In genomic region chr7:84294391-84294790, GRCh38 we compare ENCODE assay signal across 34 cellular contexts.
"Had no signal": no experiment of that assay in that cellular context is flagged by ENCODE, and none has a peak within 500 bp of the region (broad histone marks: within the 10 kb centered on the region; RNA-seq: fewer than 3 reads in every experiment).

No MANE protein-coding gene starts in this region.

- H3K27ac Mint-ChIP-seq: activated B cell treated with CpG ODN at 0.5 μM for 24 hours; activated CD4-positive, alpha-beta memory T cell treated with anti-CD3 and anti-CD28 coated beads for 36 hours; activated CD4-positive, alpha-beta T cell treated with anti-CD3 and anti-CD28 coated beads, Interleukin-2, amount 10 ng/mL, durations not matched to agents 24 days and 14 days; activated CD8-positive, alpha-beta T cell treated with anti-CD3 and anti-CD28 coated beads for 36 hours; activated naive CD4-positive, alpha-beta T cell treated with anti-CD3 and anti-CD28 coated beads for 36 hours; activated naive CD4-positive, alpha-beta T cell treated with anti-CD3 and anti-CD28 coated beads, Interleukin-2, amount 50 U/mL, for 72 hours; activated naive CD8-positive, alpha-beta T cell treated with anti-CD3 and anti-CD28 coated beads for 36 hours; activated T-cell treated with anti-CD3 and anti-CD28 coated beads, Interleukin-2, amount 50 U/mL, for 72 hours; activated T-helper 1 cell treated with anti-CD3 and anti-CD28 coated beads, Interleukin-12 subunit alpha, Interleukin-12 subunit beta, Interleukin-2, Interleukin-4 antibody, amounts not matched to agents 30 ng/mL and 10 ng/mL and 1 ng/mL, durations not matched to agents 14 hours and 24 hours and 36 hours; activated T-helper 17 cell treated with anti-CD3 and anti-CD28 coated beads, Interleukin-2, amount 50 U/mL, for 72 hours; T-helper 1 cell treated with Interleukin-12 subunit alpha and Interleukin-12 subunit beta and Interleukin-4 antibody, amounts not matched to agents 30 μg/mL and 1 μg/mL, for 36 hours; T-helper 2 cell treated with Interferon-gamma antibody and Interleukin-4, amounts not matched to agents 5 μg/mL and 100 μg/mL, for 36 hours had no signal

- H3K4me1 ChIP-seq: adrenal gland, body of pancreas, breast epithelium had no signal

- H3K36me3 ChIP-seq: adrenal gland, brain microvascular endothelial cell, breast epithelium had no signal

- H3K9me3 Mint-ChIP-seq: activated B cell treated with CpG ODN at 0.5 μM for 24 hours; activated CD4-positive, alpha-beta memory T cell treated with anti-CD3 and anti-CD28 coated beads for 36 hours; activated CD4-positive, alpha-beta T cell treated with anti-CD3 and anti-CD28 coated beads, Interleukin-2, amount 10 ng/mL, durations not matched to agents 24 days and 14 days; activated CD8-positive, alpha-beta T cell treated with anti-CD3 and anti-CD28 coated beads for 36 hours; activated naive CD4-positive, alpha-beta T cell treated with anti-CD3 and anti-CD28 coated beads for 36 hours; activated naive CD4-positive, alpha-beta T cell treated with anti-CD3 and anti-CD28 coated beads, Interleukin-2, amount 50 U/mL, for 72 hours; activated naive CD8-positive, alpha-beta T cell treated with anti-CD3 and anti-CD28 coated beads for 36 hours; activated T-cell treated with anti-CD3 and anti-CD28 coated beads, Interleukin-2, amount 50 U/mL, for 4 hours; activated T-cell treated with anti-CD3 and anti-CD28 coated beads, Interleukin-2, amount 50 U/mL, for 72 hours; activated T-helper 1 cell treated with anti-CD3 and anti-CD28 coated beads, Interleukin-12 subunit alpha, Interleukin-12 subunit beta, Interleukin-2, Interleukin-4 antibody, amounts not matched to agents 30 ng/mL and 10 ng/mL and 1 ng/mL, durations not matched to agents 14 hours and 24 hours and 36 hours; T-helper 1 cell treated with Interleukin-12 subunit alpha and Interleukin-12 subunit beta and Interleukin-4 antibody, amounts not matched to agents 30 μg/mL and 1 μg/mL, for 36 hours; T-helper 2 cell treated with Interferon-gamma antibody and Interleukin-4, amounts not matched to agents 5 μg/mL and 100 μg/mL, for 36 hours had no signal

- H3K27me3 ChIP-seq: adrenal gland, body of pancreas, brain microvascular endothelial cell, breast epithelium had no signal

- H3K4me3 Mint-ChIP-seq: activated B cell treated with CpG ODN at 0.5 μM for 24 hours; activated CD4-positive, alpha-beta memory T cell treated with anti-CD3 and anti-CD28 coated beads for 36 hours; activated CD4-positive, alpha-beta T cell treated with anti-CD3 and anti-CD28 coated beads, Interleukin-2, amount 10 ng/mL, durations not matched to agents 24 days and 14 days; activated CD8-positive, alpha-beta T cell treated with anti-CD3 and anti-CD28 coated beads for 36 hours; activated naive CD4-positive, alpha-beta T cell treated with anti-CD3 and anti-CD28 coated beads for 36 hours; activated naive CD8-positive, alpha-beta T cell treated with anti-CD3 and anti-CD28 coated beads for 36 hours; activated T-cell treated with anti-CD3 and anti-CD28 coated beads, Interleukin-2, amount 50 U/mL, for 4 hours; activated T-cell treated with anti-CD3 and anti-CD28 coated beads, Interleukin-2, amount 50 U/mL, for 72 hours; activated T-helper 1 cell treated with anti-CD3 and anti-CD28 coated beads, Interleukin-12 subunit alpha, Interleukin-12 subunit beta, Interleukin-2, Interleukin-4 antibody, amounts not matched to agents 30 ng/mL and 10 ng/mL and 1 ng/mL, durations not matched to agents 14 hours and 24 hours and 36 hours; activated T-helper 17 cell treated with anti-CD3 and anti-CD28 coated beads, Interleukin-2, amount 50 U/mL, for 72 hours; T-helper 1 cell treated with Interleukin-12 subunit alpha and Interleukin-12 subunit beta and Interleukin-4 antibody, amounts not matched to agents 30 μg/mL and 1 μg/mL, for 36 hours; T-helper 2 cell treated with Interferon-gamma antibody and Interleukin-4, amounts not matched to agents 5 μg/mL and 100 μg/mL, for 36 hours had no signal

- ATAC-seq: activated CD8-positive, alpha-beta T cell treated with anti-CD3 and anti-CD28 coated beads for 36 hours; activated naive CD4-positive, alpha-beta T cell treated with anti-CD3 and anti-CD28 coated beads, Interleukin-2, amount 50 U/mL, for 72 hours; activated T-cell treated with anti-CD3 and anti-CD28 coated beads, Interleukin-2, amount 50 U/mL, for 4 hours; activated T-cell treated with anti-CD3 and anti-CD28 coated beads, Interleukin-2, amount 50 U/mL, for 72 hours; activated T-helper 17 cell treated with anti-CD3 and anti-CD28 coated beads, Interleukin-2, amount 50 U/mL, for 72 hours; body of pancreas had no signal

- DNase-seq: activated B cell treated with CpG ODN at 0.5 μM for 24 hours; activated CD4-positive, alpha-beta memory T cell treated with anti-CD3 and anti-CD28 coated beads for 36 hours; activated CD4-positive, alpha-beta T cell treated with anti-CD3 and anti-CD28 coated beads for 4 hours; activated CD4-positive, alpha-beta T cell treated with anti-CD3 and anti-CD28 coated beads, Interleukin-2, amount 10 ng/mL, durations not matched to agents 24 days and 14 days; activated CD4-positive, alpha-beta T cell treated with anti-CD3 and anti-CD28 coated beads, Interleukin-2, amount 50 U/mL, for 1 hour; activated CD4-positive, alpha-beta T cell treated with anti-CD3 and anti-CD28 coated beads, Interleukin-2, amount 50 U/mL, for 4 hours; activated CD4-positive, CD25-positive, alpha-beta regulatory T cell treated with anti-CD3 and anti-CD28 coated beads, Interleukin-2, amount 50 U/mL, for 72 hours; activated CD8-positive, alpha-beta memory T cell treated with anti-CD3 and anti-CD28 coated beads, Interleukin-2, amount 50 U/mL, for 4 hours; activated CD8-positive, alpha-beta T cell treated with anti-CD3 and anti-CD28 coated beads for 36 hours; activated effector memory CD4-positive, alpha-beta T cell treated with anti-CD3 and anti-CD28 coated beads, Interleukin-2, amount 50 U/mL, for 16 hours; activated gamma-delta T cell treated with Interleukin-2 at 50 U/mL for 16 hours; activated naive CD4-positive, alpha-beta T cell; activated naive CD4-positive, alpha-beta T cell treated with anti-CD3 and anti-CD28 coated beads for 36 hours; activated naive CD4-positive, alpha-beta T cell treated with anti-CD3 and anti-CD28 coated beads, Interleukin-2, amount 50 U/mL, for 16 hours; activated naive CD8-positive, alpha-beta T cell treated with anti-CD3 and anti-CD28 coated beads for 36 hours; activated T-cell treated with anti-CD3 and anti-CD28 coated beads for 4 hours; activated T-cell treated with anti-CD3 and anti-CD28 coated beads, Interleukin-2, amount 50 U/mL, for 1 hour; activated T-cell treated with anti-CD3 and anti-CD28 coated beads, Interleukin-2, amount 50 U/mL, for 4 hours; activated T-cell treated with anti-CD3 and anti-CD28 coated beads, Interleukin-2, amount 50 U/mL, for 72 hours; adrenal gland; amniotic stem cell; aorta; body of pancreas; brain microvascular endothelial cell; central memory CD4-positive, alpha-beta T cell; T-helper 2 cell; T-helper 9 cell had no signal

- H3K4me1 Mint-ChIP-seq: activated B cell treated with CpG ODN at 0.5 μM for 24 hours; activated CD4-positive, alpha-beta T cell treated with anti-CD3 and anti-CD28 coated beads, Interleukin-2, amount 10 ng/mL, durations not matched to agents 24 days and 14 days; activated naive CD8-positive, alpha-beta T cell treated with anti-CD3 and anti-CD28 coated beads for 36 hours; activated T-helper 17 cell treated with anti-CD3 and anti-CD28 coated beads, Interleukin-2, amount 50 U/mL, for 72 hours had no signal

- H3K4me3 ChIP-seq: adrenal gland, body of pancreas, breast epithelium had no signal

- H3K27ac ChIP-seq: adrenal gland, body of pancreas, brain microvascular endothelial cell, breast epithelium, VCaP had no signal

- H3K9me3 ChIP-seq: adrenal gland, body of pancreas, breast epithelium had no signal

- H3K36me3 Mint-ChIP-seq: activated CD4-positive, alpha-beta memory T cell treated with anti-CD3 and anti-CD28 coated beads for 36 hours; activated naive CD4-positive, alpha-beta T cell treated with anti-CD3 and anti-CD28 coated beads, Interleukin-2, amount 50 U/mL, for 72 hours; activated naive CD8-positive, alpha-beta T cell treated with anti-CD3 and anti-CD28 coated beads for 36 hours had no signal

- H3K27me3 Mint-ChIP-seq: activated B cell treated with CpG ODN at 0.5 μM for 24 hours; activated CD4-positive, alpha-beta memory T cell treated with anti-CD3 and anti-CD28 coated beads for 36 hours; activated CD4-positive, alpha-beta T cell treated with anti-CD3 and anti-CD28 coated beads, Interleukin-2, amount 10 ng/mL, durations not matched to agents 24 days and 14 days; activated CD8-positive, alpha-beta T cell treated with anti-CD3 and anti-CD28 coated beads for 36 hours; activated naive CD8-positive, alpha-beta T cell treated with anti-CD3 and anti-CD28 coated beads for 36 hours; activated T-helper 17 cell treated with anti-CD3 and anti-CD28 coated beads, Interleukin-2, amount 50 U/mL, for 72 hours had no signal
